ENCODE assay signal across 18 cellular contexts in genomic region chr18:69397096-69397495, GRCh38. TPM values are rescaled to one million over a fixed set of nuclear protein-coding genes. Genes with fewer than 3 reads are reported as not detected.
DNase-seq lines count a peak whose midpoint lies in the region; ATAC-seq, FAIRE-seq and TF ChIP-seq lines count a peak whose summit lies in the region.
"Had no signal": no experiment of that assay in that cellular context is flagged by ENCODE, and none has a peak within 500 bp of the region (broad histone marks: within the 10 kb centered on the region; RNA-seq: fewer than 3 reads in every experiment).

No MANE protein-coding gene starts in this region.

- H3K4me3 Mint-ChIP-seq in endodermal cell (no peak overlapping the region), neural crest cell (peak overlapping the region; percentile 24)
- H3K4me3 Mint-ChIP-seq: central memory CD8-positive, alpha-beta T cell; effector memory CD8-positive, alpha-beta T cell; stimulated activated memory B cell treated with anti-CD40 and anti-IgM and Interleukin-4, amounts not matched to agents 10 μg/mL and 1 μg/mL and 100 μg/mL, for 72 hours had no signal

- H3K27ac Mint-ChIP-seq in endodermal cell (no peak overlapping the region), neural crest cell (ENCODE audit: unreplicated experiment) (no peak overlapping the region)
- H3K27ac Mint-ChIP-seq: effector memory CD8-positive, alpha-beta T cell; stimulated activated memory B cell treated with anti-CD40 and anti-IgM and Interleukin-4, amounts not matched to agents 10 μg/mL and 1 μg/mL and 100 μg/mL, for 72 hours had no signal

- WGBS in endodermal cell (ENCODE audit: insufficient coverage in 1 of 2, insufficient read length in 1 of 2), 2 experiments, result 90 to 97% methylated on average over 2 to 7 of the region's 7 CpGs

- ATAC-seq in HG02798 (IDR thresholded peaks at IDR 0.05; ENCODE audit: poor library complexity, unreplicated experiment), result no peak
- ATAC-seq: effector memory CD8-positive, alpha-beta T cell; stimulated activated memory B cell treated with anti-CD40 and anti-IgM and Interleukin-4, amounts not matched to agents 10 μg/mL and 1 μg/mL and 100 μg/mL, for 72 hours had no signal

- TF ChIP-seq CTCF in endodermal cell (conservative IDR thresholded peaks at IDR 0.05) (no peak), neural crest cell (conservative IDR thresholded peaks at IDR 0.05) (no peak)

- no peaks in the 10 kb centered on the region for H3K9me3 ChIP-seq in endodermal cell (ENCODE audit: control insufficient read depth, low read length)
- H3K9me3 ChIP-seq: Peyer's patch, transverse colon had no signal

- no peak overlapping the region for H3K4me3 ChIP-seq in endodermal cell (ENCODE audit: low read length)
- H3K4me3 ChIP-seq: Peyer's patch, transverse colon had no signal

- H3K4me1 Mint-ChIP-seq in endodermal cell (peaks cover 10% of the 10 kb centered on the region), neural crest cell (peaks cover 17% of the 10 kb centered on the region)
- H3K4me1 Mint-ChIP-seq: stimulated activated memory B cell treated with anti-CD40 and anti-IgM and Interleukin-4, amounts not matched to agents 10 μg/mL and 1 μg/mL and 100 μg/mL, for 72 hours had no signal

- no peak overlapping the region for H3K27ac ChIP-seq in endodermal cell (ENCODE audit: low read depth, low read length)
- H3K27ac ChIP-seq: C4-2B, Peyer's patch, transverse colon, VCaP had no signal

- H3K27me3 Mint-ChIP-seq in endodermal cell (ENCODE audit: insufficient read depth) (peaks cover 27% of the 10 kb centered on the region), neural crest cell (ENCODE audit: low read depth) (peaks cover 21% of the 10 kb centered on the region)

- no peaks in the 10 kb centered on the region for H3K36me3 ChIP-seq in endodermal cell (ENCODE audit: control insufficient read depth, insufficient read depth, low read length)
- H3K36me3 ChIP-seq: Peyer's patch, transverse colon had no signal

- no peak overlapping the region for H3K9ac ChIP-seq in endodermal cell (ENCODE audit: extremely low read depth, low read length, poor library complexity, severe bottlenecking)

- DNase-seq in GM03348 (ENCODE audit: low spot score) (peak; percentile 12), M059J (ENCODE audit: low read depth) (peak; percentile 60), endodermal cell (peak; percentile 53), neural crest cell (ENCODE audit: low read depth, low spot score) (no peak), H54 (ENCODE audit: insufficient read length, low spot score) (no peak), putamen (ENCODE audit: low spot score) (no peak)
- DNase-seq: activated CD8-positive, alpha-beta memory T cell treated with anti-CD3 and anti-CD28 coated beads for 24 hours; DND-41; effector memory CD8-positive, alpha-beta T cell; foreskin melanocyte; NCI-H69; Peyer's patch; transverse colon had no signal

- H3K36me3 Mint-ChIP-seq in endodermal cell (ENCODE audit: low read depth), result no peaks in the 10 kb centered on the region
- H3K36me3 Mint-ChIP-seq in neural crest cell (ENCODE audit: low read depth), result no peaks in the 10 kb centered on the region
- H3K36me3 Mint-ChIP-seq: stimulated activated memory B cell treated with anti-CD40 and anti-IgM and Interleukin-4, amounts not matched to agents 10 μg/mL and 1 μg/mL and 100 μg/mL, for 72 hours had no signal

- peaks cover 18% of the 10 kb centered on the region for H3K27me3 ChIP-seq in endodermal cell (ENCODE audit: control insufficient read depth, insufficient read depth, low read length, poor library complexity, severe bottlenecking)

- H3K9me3 Mint-ChIP-seq in endodermal cell (no peaks in the 10 kb centered on the region), neural crest cell (no peaks in the 10 kb centered on the region)
- H3K9me3 Mint-ChIP-seq: central memory CD8-positive, alpha-beta T cell; effector memory CD8-positive, alpha-beta T cell had no signal

- no peaks in the 10 kb centered on the region for H3K4me1 ChIP-seq in endodermal cell (ENCODE audit: control insufficient read depth, insufficient read depth, low read length)

- no peak for FAIRE-seq in H54 (lab: Jason Lieb, UNC)

- no peak for TF ChIP-seq POLR2A in H54 (IDR thresholded peaks at IDR 0.05; ENCODE audit: low read depth, low read length)

RNA-seq across cellular contexts. Expression of gene DOK6, which starts 3.6 kb away (rescaled TPM):
- total RNA-seq in M059J (2014; rRNA removed; shearing (Covaris generic)), result 0.52 and 12.0 TPM in 2 replicates
- total RNA-seq in endodermal cell (1 to 10 TPM; 5.7 to 5.9 TPM), neural crest cell (3.6 and 4.0 TPM in 2 replicates)
- polyA plus RNA-seq in endodermal cell (2013, experiment 1 of 2), result 3.5 TPM
- polyA plus RNA-seq in endodermal cell (2013, experiment 2 of 2), result 3.1 TPM

Comparison
In these comparisons a context has a peak if more than half of its experiments do, and no peak if none do; other contexts are left out.
1. DNase-seq: peak in GM03348 (single experiment), M059J (single experiment) and endodermal cell (single experiment); none in neural crest cell (single experiment), H54 (single experiment) and putamen (single experiment).